In genomic region chr2:22486343-22486742, GRCh38 we compare ENCODE assay signal across 1 cellular context.
TF ChIP-seq lines count a peak whose summit lies in the region.

No MANE protein-coding gene starts in this region.

TF ChIP-seq in WTC11, 78 proteins besides CTCF, POLR2A, EP300 and RAD21 (continued from another document):
- TF ChIP-seq ATF3 (CRISPR knock-in tag; conservative IDR thresholded peaks at IDR 0.05), result no peak
- no peak for TF ChIP-seq ETV6 (CRISPR knock-in tag; IDR thresholded peaks at IDR 0.05)
- no peak for TF ChIP-seq RELA (CRISPR knock-in tag; IDR thresholded peaks at IDR 0.05; ENCODE audit: borderline replicate concordance)
